In genomic region chr1:229254910-229255541, GRCh38 we compare ENCODE assay signal across 8 cellular contexts. TPM values are rescaled to one million over a fixed set of nuclear protein-coding genes. Genes with fewer than 3 reads are reported as not detected.
DNase-seq lines count a peak whose midpoint lies in the region; ATAC-seq and TF ChIP-seq lines count a peak whose summit lies in the region.

No MANE protein-coding gene starts in this region.

- TF ChIP-seq CTCF in progenitor cell of endocrine pancreas (IDR thresholded peaks at IDR 0.05; ENCODE audit: unreplicated experiment) (peak; percentile 34), osteoblast (IDR thresholded peaks at IDR 0.05; ENCODE audit: extremely low read depth, low read depth, low read length) (no peak)

- no peaks in the 10 kb centered on the region for H4K20me1 ChIP-seq in osteoblast (ENCODE audit: insufficient read depth, low read length)

- H3K27me3 ChIP-seq in osteoblast (ENCODE audit: insufficient read depth, low read length): no peaks in the 10 kb centered on the region

- H3K27ac ChIP-seq in osteoblast (ENCODE audit: low read depth, low read length): no peak overlapping the region

- no peaks in the 10 kb centered on the region for H3K9me3 Mint-ChIP-seq in progenitor cell of endocrine pancreas (ENCODE audit: low read depth)

- no peak overlapping the region for H3K4me2 ChIP-seq in osteoblast (ENCODE audit: insufficient read depth, low read length)

- peaks cover 3% of the 10 kb centered on the region for H3K27me3 Mint-ChIP-seq in progenitor cell of endocrine pancreas

- H3K9me3 ChIP-seq in osteoblast (ENCODE audit: low read depth, low read length): no peaks in the 10 kb centered on the region

- ATAC-seq in HG03565 (IDR thresholded peaks at IDR 0.05; ENCODE audit: unreplicated experiment) (no peak), HG02938 (IDR thresholded peaks at IDR 0.05; ENCODE audit: unreplicated experiment) (no peak)

- H3K36me3 ChIP-seq in osteoblast (ENCODE audit: insufficient read depth, low read length): no peaks in the 10 kb centered on the region

- no peaks in the 10 kb centered on the region for H3K79me2 ChIP-seq in osteoblast (ENCODE audit: insufficient read depth, low read length)

- H3K4me1 Mint-ChIP-seq in progenitor cell of endocrine pancreas (ENCODE audit: low read depth): peaks cover 29% of the 10 kb centered on the region

- H3K4me3 Mint-ChIP-seq in progenitor cell of endocrine pancreas (ENCODE audit: low read depth): no peak overlapping the region

- H3K4me1 ChIP-seq in osteoblast (ENCODE audit: insufficient read depth, low read length): no peaks in the 10 kb centered on the region

- no peaks in the 10 kb centered on the region for H3K36me3 Mint-ChIP-seq in progenitor cell of endocrine pancreas (ENCODE audit: insufficient read depth)

- DNase-seq in stimulated activated naive CD4-positive, alpha-beta T cell (lab: John Stamatoyannopoulos, UW): peak in 4 of 6 experiments; percentile 17 to 69 (median 56)
- no peak for DNase-seq in stimulated activated naive CD4-positive, alpha-beta T cell treated with Interleukin-2 at 50 U/mL for 16 hours (lab: John Stamatoyannopoulos, UW)
- DNase-seq in NCI-H526 treated with DMSO at 0.1 percent for 48 hours (lab: John Stamatoyannopoulos, UW) (peak; percentile 4), progenitor cell of endocrine pancreas (ENCODE audit: low spot score, unreplicated experiment) (no peak), osteoblast (ENCODE audit: insufficient read length, low spot score, missing footprints) (no peak)
- DNase-seq in central memory CD4-positive, alpha-beta T cell: peak; percentile 30

- H2AFZ ChIP-seq in osteoblast (ENCODE audit: low read length): no peak overlapping the region

- peak overlapping the region; percentile 73 for H3K27ac Mint-ChIP-seq in progenitor cell of endocrine pancreas

- H3K4me3 ChIP-seq in osteoblast (ENCODE audit: insufficient read depth, low read length): no peak overlapping the region

RNA-seq across cellular contexts. Expression of gene RAB4A, which starts 15.9 kb away (rescaled TPM):
- total RNA-seq in progenitor cell of endocrine pancreas (127 and 130 TPM in 2 replicates), osteoblast (19.9 and 20.0 TPM in 2 replicates)

Comparison
In these comparisons a context has a peak if more than half of its experiments do, and no peak if none do; other contexts are left out.
1. DNase-seq: peak in stimulated activated naive CD4-positive, alpha-beta T cell (4 of 6), NCI-H526 treated with DMSO at 0.1 percent for 48 hours (single experiment) and central memory CD4-positive, alpha-beta T cell (single experiment); none in stimulated activated naive CD4-positive, alpha-beta T cell treated with Interleukin-2 at 50 U/mL for 16 hours (single experiment), progenitor cell of endocrine pancreas (single experiment) and osteoblast (single experiment).